11 cellular contexts compared by ENCODE assay signal in the genomic region with DNA sequence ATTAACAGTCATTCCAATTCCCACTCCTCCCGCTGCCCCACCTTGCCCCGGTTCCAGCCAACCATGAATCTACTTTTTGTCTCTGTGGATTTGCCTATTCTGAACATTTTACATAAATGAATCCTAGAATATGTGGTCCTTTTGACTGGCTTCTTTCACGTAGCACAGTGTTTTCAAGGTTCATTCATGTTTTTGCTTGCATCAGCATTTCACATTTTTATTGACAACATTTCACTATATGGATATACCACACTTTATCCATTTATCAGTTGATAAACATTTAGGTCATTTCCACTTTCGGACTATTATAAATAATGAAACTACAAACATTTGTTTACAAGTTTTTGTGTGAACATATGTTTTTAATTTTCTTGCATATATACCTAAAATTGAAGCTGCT.
"Had no signal": no experiment of that assay in that cellular context is flagged by ENCODE, and none has a peak within 500 bp of the region (broad histone marks: within the 10 kb centered on the region; RNA-seq: fewer than 3 reads in every experiment).

No MANE protein-coding gene starts in this region.

- H3K4me3 ChIP-seq: GM23248, GM23338, HAP-1 had no signal

- H2AFZ ChIP-seq: GM23248, GM23338 had no signal

- H3K4me2 ChIP-seq: GM23338 had no signal

- H3K9me3 ChIP-seq: HAP-1 had no signal

- DNase-seq: GM23248, GOT3, H7, H9, HCEC 1CT, HFFc6 had no signal

- H3K27ac ChIP-seq: GM23248 had no signal

- FAIRE-seq: H1, H54 had no signal

- H3K36me3 ChIP-seq: HAP-1 had no signal

- ATAC-seq: GM23338, HCT116 had no signal

- H3K4me1 ChIP-seq: HAP-1 had no signal

- H3K9ac ChIP-seq: GM23248 had no signal
